ENCODE assay signal across 1 cellular context in genomic region chr7:22802426-22802825, GRCh38.
TF ChIP-seq lines count a peak whose summit lies in the region.

No MANE protein-coding gene starts in this region.

TF ChIP-seq in H1, 55 proteins besides CTCF, POLR2A, EP300 and RAD21:
- TF ChIP-seq CHD7 (IDR thresholded peaks at IDR 0.05; ENCODE audit: insufficient replicate concordance, low read length) = no peak
- TF ChIP-seq SIN3A (conservative IDR thresholded peaks at IDR 0.05 in 1 of 2, IDR thresholded peaks at IDR 0.05 in 1 of 2; ENCODE audit: low read depth in 1 of 2, low read length in 2 of 2) = peak in 1 of 2 experiments; percentile 67; a peak in 1 of 4 replicates
- peak in 1 of 2 experiments; percentile 10 for TF ChIP-seq BCL11A (IDR thresholded peaks at IDR 0.05; ENCODE audit: low read depth in 2 of 2, low read length in 2 of 2)
- no peak for TF ChIP-seq MAFK (IDR thresholded peaks at IDR 0.05; ENCODE audit: low read depth, low read length)
- no peak for TF ChIP-seq TAF1 (IDR thresholded peaks at IDR 0.05; ENCODE audit: low read depth, low read length)
- peak; percentile 45 for TF ChIP-seq NANOG (IDR thresholded peaks at IDR 0.05; ENCODE audit: insufficient read depth, low read depth, low read length, poor library complexity, severe bottlenecking)
- TF ChIP-seq CHD2 (IDR thresholded peaks at IDR 0.05; ENCODE audit: low read length) = no peak
- no peak for TF ChIP-seq NRF1 (IDR thresholded peaks at IDR 0.05; ENCODE audit: low read depth, low read length)
- no peak for TF ChIP-seq MAX (IDR thresholded peaks at IDR 0.05)
- TF ChIP-seq CBX8 (IDR thresholded peaks at IDR 0.05; ENCODE audit: borderline replicate concordance, low read depth, low read length) = no peak
